ENCODE assay signal across 9 cellular contexts in the genomic region with DNA sequence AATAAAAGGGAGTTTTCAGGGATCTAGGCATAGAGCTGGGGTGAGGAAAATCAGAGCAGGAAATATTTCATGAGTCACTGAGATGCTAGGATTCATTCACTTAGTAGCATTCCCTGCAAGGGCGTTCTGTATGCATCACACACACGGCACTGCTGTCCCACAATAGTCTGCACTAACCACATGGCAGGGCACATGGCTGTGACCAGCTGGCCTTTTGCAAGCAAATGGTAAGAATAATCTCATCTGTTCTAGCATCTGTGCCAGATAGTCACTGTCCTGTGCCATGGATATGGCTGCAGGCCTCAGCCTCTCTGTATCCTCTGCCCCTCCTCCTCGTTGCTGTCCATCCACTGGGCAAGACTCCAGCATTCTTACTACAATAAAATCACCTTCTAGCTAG. TPM values are rescaled to one million over a fixed set of nuclear protein-coding genes. Genes with fewer than 3 reads are reported as not detected.
A peak's percentile ranks its signal among the peaks of the same experiment; 100 is the strongest.
DNase-seq lines count a peak whose midpoint lies in the region; ATAC-seq and TF ChIP-seq lines count a peak whose summit lies in the region.
"Had no signal": no experiment of that assay in that cellular context is flagged by ENCODE, and none has a peak within 500 bp of the region (broad histone marks: within the 10 kb centered on the region; RNA-seq: fewer than 3 reads in every experiment).

No MANE protein-coding gene starts in this region.

- H3K27ac Mint-ChIP-seq in immature natural killer cell, result no peak overlapping the region
- H3K27ac Mint-ChIP-seq: activated T-helper 2 cell treated with anti-CD3 and anti-CD28 coated beads, Interferon-gamma antibody, Interleukin-2, Interleukin-4, amounts not matched to agents 10 μg/mL and 5 μg/mL and 100 μg/mL, durations not matched to agents 14 hours and 24 hours and 36 hours had no signal

- H3K4me1 Mint-ChIP-seq in immature natural killer cell, result no peaks in the 10 kb centered on the region

- peak; percentile 26 to 45 for ATAC-seq in lower lobe of right lung
- no peak for ATAC-seq in GM21381 (IDR thresholded peaks at IDR 0.05; ENCODE audit: unreplicated experiment)

- H3K9me3 ChIP-seq in lower lobe of right lung (no peaks in the 10 kb centered on the region), tibial nerve (no peaks in the 10 kb centered on the region)

- H3K4me1 ChIP-seq in lower lobe of right lung (no peaks in the 10 kb centered on the region), tibial nerve (peaks cover 6 to 59% (median 26%) of the 10 kb centered on the region in 4 donors)

- peak; percentile 96 for DNase-seq in HT1080 (ENCODE audit: low read depth)
- peak; percentile 79 for DNase-seq in brain microvascular endothelial cell
- no peak for DNase-seq in lower lobe of right lung
- DNase-seq in tibial nerve (ENCODE audit: low spot score in 2 of 2), result no peak
- no peak for DNase-seq in immature natural killer cell
- no peak for DNase-seq in NCI-H2081 treated with DMSO at 0.1 percent for 48 hours (lab: John Stamatoyannopoulos, UW)

- peaks cover 2 to 10% (median 5%) of the 10 kb centered on the region in 3 donors for H3K27me3 Mint-ChIP-seq in immature natural killer cell (ENCODE audit: low read depth in 3 of 3)

- H3K27ac ChIP-seq in brain microvascular endothelial cell, result no peak overlapping the region
- H3K27ac ChIP-seq in lower lobe of right lung, result no peak overlapping the region
- peak overlapping the region; percentile 55 to 91 (median 73) for H3K27ac ChIP-seq in tibial nerve

- H3K27me3 ChIP-seq in brain microvascular endothelial cell (replicated peaks), result no peaks in the 10 kb centered on the region
- no peaks in the 10 kb centered on the region for H3K27me3 ChIP-seq in lower lobe of right lung (ENCODE audit: low read depth)
- no peaks in the 10 kb centered on the region for H3K27me3 ChIP-seq in tibial nerve

- intact Hi-C loops in lower lobe of right lung (cut with DNase I), result no loop called here

- H3K4me3 ChIP-seq in brain microvascular endothelial cell (ENCODE audit: low read depth, low read length) (no peak overlapping the region), lower lobe of right lung (no peak overlapping the region), tibial nerve (no peak overlapping the region)

- 36 to 51% methylated on average over 3 of the region's 3 CpGs for WGBS in tibial nerve, 2 donors

- H3K36me3 ChIP-seq in brain microvascular endothelial cell (replicated peaks) (no peaks in the 10 kb centered on the region), lower lobe of right lung (no peaks in the 10 kb centered on the region), tibial nerve (peaks cover 0 to 16% (median 0%) of the 10 kb centered on the region in 3 donors)

- H3K9me3 Mint-ChIP-seq in immature natural killer cell, result no peaks in the 10 kb centered on the region
- H3K9me3 Mint-ChIP-seq: activated T-helper 2 cell treated with anti-CD3 and anti-CD28 coated beads, Interferon-gamma antibody, Interleukin-2, Interleukin-4, amounts not matched to agents 10 μg/mL and 5 μg/mL and 100 μg/mL, durations not matched to agents 14 hours and 24 hours and 36 hours had no signal

- TF ChIP-seq CTCF in brain microvascular endothelial cell (IDR thresholded peaks at IDR 0.05; ENCODE audit: low read depth, low read length, missing control alignments), result no peak
- TF ChIP-seq CTCF in lower lobe of right lung (IDR thresholded peaks at IDR 0.05), result no peak
- no peak for TF ChIP-seq CTCF in tibial nerve (IDR thresholded peaks at IDR 0.05)

- in situ Hi-C loops in brain microvascular endothelial cell (cut with HindIII; ENCODE audit: low pct_ligation_motif_present, low sequenced_read_pairs), result no loop called here

- no peak overlapping the region for H3K4me3 Mint-ChIP-seq in immature natural killer cell

- no peak for TF ChIP-seq POLR2A in tibial nerve (IDR thresholded peaks at IDR 0.05)

- H3K36me3 Mint-ChIP-seq in immature natural killer cell, result no peaks in the 10 kb centered on the region

- TF ChIP-seq EP300 in tibial nerve (IDR thresholded peaks at IDR 0.05), result no peak

RNA-seq across cellular contexts. Expression of a gene that starts 37.8 kb away (rescaled TPM):
- 10.4 and 15.3 TPM in 2 replicates for total RNA-seq in HT1080 (2014; rRNA removed; shearing (Covaris generic))
- 10.0 and 11.5 TPM in 2 replicates for polyA plus RNA-seq in HT1080 (2015; cell fraction: cytosol; rRNA removed)
- 11.8 and 13.6 TPM in 2 replicates for polyA plus RNA-seq in HT1080 (2015; cell fraction: nucleus; rRNA removed)
- 10.1 TPM for total RNA-seq in lower lobe of right lung
- 10 to 100 TPM; 27.6 to 63.2 (median 48.1) TPM for total RNA-seq in tibial nerve
- polyA plus RNA-seq in immature natural killer cell, result not detected
- total RNA-seq: NCI-H460 had no signal

Comparison
In these comparisons a context has a peak if more than half of its experiments do, and no peak if none do; other contexts are left out.
1. DNase-seq: peak in HT1080 (single experiment) and brain microvascular endothelial cell (single experiment); none in lower lobe of right lung (single experiment), tibial nerve (0 of 2), immature natural killer cell (0 of 3) and NCI-H2081 treated with DMSO at 0.1 percent for 48 hours (single experiment).
2. H3K27ac ChIP-seq: peak in tibial nerve (4 of 4); none in brain microvascular endothelial cell (single experiment) and lower lobe of right lung (single experiment).